ENCODE assay signal across 8 cellular contexts in the genomic region with DNA sequence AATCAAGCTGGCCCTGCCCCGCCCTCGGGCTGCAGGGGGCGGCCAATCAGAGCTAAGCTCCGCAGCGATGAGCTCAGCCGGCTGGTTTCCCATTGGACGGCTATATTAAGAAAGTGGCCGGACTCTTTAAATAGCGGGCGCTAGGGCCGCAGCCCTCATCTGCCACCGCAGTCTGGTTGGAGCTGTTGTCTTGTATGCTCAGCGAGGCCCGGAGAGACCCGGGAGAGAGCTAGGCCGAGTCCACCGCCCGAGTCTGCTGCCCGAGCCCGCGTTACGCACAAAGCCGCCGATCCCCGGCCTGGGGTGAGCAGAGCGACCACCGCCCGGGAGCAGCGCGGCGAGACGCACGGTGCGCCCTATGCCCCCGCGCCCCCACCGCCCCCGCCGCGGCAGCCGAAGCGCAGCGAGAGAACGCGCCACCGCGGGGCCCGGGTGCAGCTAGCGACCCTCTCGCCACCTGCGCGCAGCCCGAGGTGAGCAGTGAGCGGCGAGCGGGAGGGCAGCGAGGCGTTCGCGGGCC. TPM values are rescaled to one million over a fixed set of nuclear protein-coding genes. Genes with fewer than 3 reads are reported as not detected.
DNase-seq lines count a peak whose midpoint lies in the region; ATAC-seq and TF ChIP-seq lines count a peak whose summit lies in the region.

Gene RHOB, plus strand, starts transcription at position 158 of the 520 bp plus-strand sequence. CDS start 392 bp downstream, outside the sequence.

- in situ Hi-C loops in transverse colon (cut with MboI; ENCODE audit: low pct_ligation_motif_present in 1 of 4, low pct_unique_long_range_greater_than_20kb in 1 of 4, low sequenced_read_pairs in 3 of 4), result loop anchor here in 1 of 4 donors (25.0 kb wide), 1 partner anchor 190 kb away; no protein-coding TSS in a partner anchor

- ATAC-seq in HG02759 (IDR thresholded peaks at IDR 0.05; ENCODE audit: unreplicated experiment), result peak; percentile 99
- peak; percentile 87 to 94 (median 88) for ATAC-seq in heart left ventricle

- H3K9me3 ChIP-seq in heart left ventricle (no peaks in the 10 kb centered on the region), transverse colon (no peaks in the 10 kb centered on the region)

- intact Hi-C loops in heart left ventricle (cut with DNase I) (loop anchor here in 9 of 10 donors (1.0 to 10.0 kb wide), 8 partner anchors 148 to 190 kb away; no protein-coding TSS in a partner anchor), transverse colon (cut with DNase I; ENCODE audit: low total_unique reads) (loop anchor here (5.0 kb wide), 1 partner anchor 170 kb away; no protein-coding TSS in a partner anchor)

- peak; percentile 2 to 100 for TF ChIP-seq POLR2A in heart left ventricle (IDR thresholded peaks at IDR 0.05)
- peak; percentile 100 for TF ChIP-seq POLR2A in transverse colon (IDR thresholded peaks at IDR 0.05)

- TF ChIP-seq EP300 in transverse colon (IDR thresholded peaks at IDR 0.05; ENCODE audit: low read depth), result no peak

- H3K36me3 ChIP-seq in heart left ventricle (peaks cover 0 to 22% (median 18%) of the 10 kb centered on the region in 9 donors), transverse colon (peaks cover 0 to 10% (median 0%) of the 10 kb centered on the region in 4 donors)

- TF ChIP-seq CTCF in GM12875 (IDR thresholded peaks at IDR 0.05; ENCODE audit: borderline replicate concordance, insufficient read depth, low read depth, low read length) (no peak), heart left ventricle (IDR thresholded peaks at IDR 0.05) (no peak), transverse colon (IDR thresholded peaks at IDR 0.05) (peak in 1 of 5 experiments; percentile 19)

- H3K4me3 ChIP-seq in GM12875 (ENCODE audit: low read depth, low read length) (peak within 1 kb of the TSS; percentile 57), heart left ventricle (peak within 1 kb of the TSS; percentile 77 to 99 (median 95)), transverse colon (peak within 1 kb of the TSS; percentile 62 to 96 (median 81))

- peak within 1 kb of the TSS; percentile 94 to 100 (median 98) for H3K27ac ChIP-seq in heart left ventricle
- peak within 1 kb of the TSS; percentile 97 to 99 (median 97) for H3K27ac ChIP-seq in transverse colon

- WGBS in heart left ventricle, 4 donors, result 0 to 1% (median 0%) methylated on average over 20 to 60 of the region's 60 CpGs; no CpG with 5 or more reads in 1 of the 4 donors
- 0% methylated on average over 43 of the region's 60 CpGs; no CpG with 5 or more reads in 1 of the 2 donors for WGBS in transverse colon (ENCODE audit: low coverage in 1 of 2), 2 donors

- H3K27me3 ChIP-seq in heart left ventricle (no peaks in the 10 kb centered on the region), transverse colon (no peaks in the 10 kb centered on the region)

- H3K4me1 ChIP-seq in heart left ventricle (peaks cover 0 to 58% (median 36%) of the 10 kb centered on the region in 12 donors), transverse colon (peaks cover 9 to 56% (median 27%) of the 10 kb centered on the region in 4 donors)

- peak; percentile 94 for DNase-seq in NCI-H1417 treated with DMSO at 0.1 percent for 48 hours (lab: John Stamatoyannopoulos, UW)
- DNase-seq in T-helper 1 cell, result peak; percentile 69 to 94 (median 78)
- DNase-seq in amniotic epithelial cell (ENCODE audit: low read depth), result peak; percentile 97
- peak; percentile 96 to 98 (median 98) for DNase-seq in heart left ventricle
- DNase-seq in pons (ENCODE audit: low spot score), result peak; percentile 99
- peak; percentile 97 for DNase-seq in transverse colon

RNA-seq across cellular contexts. Expression of gene RHOB, which starts in this region (rescaled TPM):
- 100 to 1,000 TPM; 105 to 429 (median 169) TPM for total RNA-seq in heart left ventricle
- polyA plus RNA-seq in heart left ventricle, result 100 to 1,000 TPM; 136 to 238 TPM
- total RNA-seq in transverse colon, result 100 to 1,000 TPM; 360 to 732 (median 532) TPM

Comparison
In these comparisons a context has a peak if more than half of its experiments do, and no peak if none do; other contexts are left out.
1. Peak in every context shown above with its lines: DNase-seq, ATAC-seq, H3K4me3 ChIP-seq and H3K27ac ChIP-seq.